Comparison of ENCODE assay signal across 25 cellular contexts in the genomic region with DNA sequence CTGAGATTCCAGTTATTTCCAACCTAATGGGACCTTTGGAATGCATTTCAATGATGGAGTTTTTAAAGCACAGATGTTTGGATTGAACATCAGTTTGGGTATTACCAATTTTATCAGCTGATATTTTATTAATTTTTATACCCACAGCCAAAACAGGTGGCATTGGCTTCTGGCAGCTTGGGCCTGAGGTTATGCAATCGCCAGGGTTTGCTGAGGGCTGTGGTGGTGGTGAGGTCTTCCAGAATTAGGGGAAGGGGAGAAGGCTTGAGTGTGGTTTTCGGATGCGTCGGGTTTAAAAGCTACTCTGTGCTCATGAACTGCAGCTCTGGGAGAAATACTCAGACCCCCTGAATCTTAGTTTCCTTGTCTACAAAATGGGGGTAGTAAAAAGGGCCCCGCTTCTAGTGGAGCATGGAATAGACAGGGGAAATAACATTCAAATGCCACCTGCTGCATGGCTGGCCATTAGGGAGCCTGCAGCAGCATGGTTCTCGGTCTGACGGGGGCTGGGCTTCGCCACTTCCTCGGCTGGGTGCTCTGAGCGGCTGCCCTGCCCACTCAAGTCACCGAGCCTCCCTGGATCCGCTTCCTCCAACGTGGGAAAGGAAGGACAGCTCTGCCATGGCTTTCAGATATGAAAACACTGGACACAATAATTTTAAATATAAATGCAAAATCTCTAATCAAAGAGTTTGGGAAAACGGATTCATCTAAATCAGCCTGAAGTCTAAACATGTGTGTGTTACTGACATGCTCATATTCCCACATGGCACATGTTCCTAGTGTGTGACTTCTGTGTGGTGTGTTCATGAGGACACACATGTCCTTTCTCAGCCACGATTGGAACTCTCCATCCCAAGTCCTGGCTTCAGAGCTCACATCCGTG. TPM values are rescaled to one million over a fixed set of nuclear protein-coding genes. Genes with fewer than 3 reads are reported as not detected.
"Had no signal": no experiment of that assay in that cellular context is flagged by ENCODE, and none has a peak within 500 bp of the region (broad histone marks: within the 10 kb centered on the region; RNA-seq: fewer than 3 reads in every experiment).

No MANE protein-coding gene starts in this region.

- H3K4me1 Mint-ChIP-seq: activated CD4-positive, alpha-beta T cell treated with anti-CD3 and anti-CD28 coated beads for 36 hours; activated CD8-positive, alpha-beta memory T cell treated with anti-CD3 and anti-CD28 coated beads, Interleukin-2, amount 10 ng/mL, durations not matched to agents 7 days and 5 days had no signal

- H2AFZ ChIP-seq: hepatocyte had no signal

- H3K4me3 Mint-ChIP-seq: activated CD4-positive, alpha-beta T cell treated with anti-CD3 and anti-CD28 coated beads for 36 hours; activated CD8-positive, alpha-beta memory T cell treated with anti-CD3 and anti-CD28 coated beads, Interleukin-2, amount 10 ng/mL, durations not matched to agents 7 days and 5 days; activated CD8-positive, alpha-beta T cell treated with anti-CD3 and anti-CD28 coated beads, Interleukin-2, amount 10 ng/mL, durations not matched to agents 7 days and 5 days; activated T-cell treated with anti-CD3 and anti-CD28 coated beads, Interleukin-2, amount 50 U/mL, for 72 hours; mesothelial cell of epicardium; naive B cell; nephron progenitor cell; stimulated activated memory B cell treated with anti-CD40 and anti-IgM and Interleukin-4, amounts not matched to agents 10 μg/mL and 1 μg/mL and 100 μg/mL, for 72 hours; T-helper 2 cell treated with Interferon-gamma antibody and Interleukin-4, amounts not matched to agents 5 μg/mL and 100 μg/mL, for 36 hours had no signal

- H3K79me2 ChIP-seq: hepatocyte had no signal

- H3K36me3 Mint-ChIP-seq: activated naive CD4-positive, alpha-beta T cell treated with anti-CD3 and anti-CD28 coated beads, Interleukin-2, amount 50 U/mL, for 72 hours had no signal

- H3K4me3 ChIP-seq: colonic mucosa, hepatocyte, right lobe of liver, stomach, thyroid gland had no signal

- H3K27me3 ChIP-seq: colonic mucosa, hepatocyte, right lobe of liver, thyroid gland had no signal

- H3K27ac ChIP-seq: colonic mucosa, epithelial cell of prostate, hepatocyte, right lobe of liver, stomach, thyroid gland had no signal

- H3K4me1 ChIP-seq: colonic mucosa, right lobe of liver, thyroid gland had no signal

- H3K27me3 Mint-ChIP-seq: activated CD8-positive, alpha-beta memory T cell treated with anti-CD3 and anti-CD28 coated beads, Interleukin-2, amount 10 ng/mL, durations not matched to agents 7 days and 5 days had no signal

- H3K27ac Mint-ChIP-seq: activated CD4-positive, alpha-beta T cell treated with anti-CD3 and anti-CD28 coated beads for 36 hours; activated CD8-positive, alpha-beta memory T cell treated with anti-CD3 and anti-CD28 coated beads, Interleukin-2, amount 10 ng/mL, durations not matched to agents 7 days and 5 days; activated CD8-positive, alpha-beta T cell treated with anti-CD3 and anti-CD28 coated beads, Interleukin-2, amount 10 ng/mL, durations not matched to agents 7 days and 5 days; activated naive CD4-positive, alpha-beta T cell treated with anti-CD3 and anti-CD28 coated beads, Interleukin-2, amount 50 U/mL, for 72 hours; activated T-cell treated with anti-CD3 and anti-CD28 coated beads, Interleukin-2, amount 50 U/mL, for 72 hours; mesothelial cell of epicardium; nephron progenitor cell; T-helper 2 cell treated with Interferon-gamma antibody and Interleukin-4, amounts not matched to agents 5 μg/mL and 100 μg/mL, for 36 hours had no signal

- ATAC-seq: activated CD4-positive, alpha-beta T cell treated with anti-CD3 and anti-CD28 coated beads for 36 hours; activated CD8-positive, alpha-beta memory T cell treated with anti-CD3 and anti-CD28 coated beads, Interleukin-2, amount 10 ng/mL, durations not matched to agents 7 days and 5 days; activated CD8-positive, alpha-beta T cell treated with anti-CD3 and anti-CD28 coated beads, Interleukin-2, amount 10 ng/mL, durations not matched to agents 7 days and 5 days; activated naive CD4-positive, alpha-beta T cell treated with anti-CD3 and anti-CD28 coated beads, Interleukin-2, amount 50 U/mL, for 72 hours; activated T-cell treated with anti-CD3 and anti-CD28 coated beads, Interleukin-2, amount 50 U/mL, for 72 hours; left cardiac atrium; stimulated activated memory B cell treated with anti-CD40 and anti-IgM and Interleukin-4, amounts not matched to agents 10 μg/mL and 1 μg/mL and 100 μg/mL, for 72 hours had no signal

- H3K4me2 ChIP-seq: hepatocyte had no signal

- H3K9me3 Mint-ChIP-seq: activated naive CD4-positive, alpha-beta T cell treated with anti-CD3 and anti-CD28 coated beads, Interleukin-2, amount 50 U/mL, for 72 hours; T-helper 2 cell treated with Interferon-gamma antibody and Interleukin-4, amounts not matched to agents 5 μg/mL and 100 μg/mL, for 36 hours had no signal

- H3K36me3 ChIP-seq: colonic mucosa, right lobe of liver, stomach, thyroid gland had no signal

- DNase-seq: activated CD4-positive, alpha-beta T cell treated with anti-CD3 and anti-CD28 coated beads for 36 hours; activated CD4-positive, CD25-positive, alpha-beta regulatory T cell; activated CD8-positive, alpha-beta memory T cell treated with anti-CD3 and anti-CD28 coated beads, Interleukin-2, amount 10 ng/mL, durations not matched to agents 7 days and 5 days; activated CD8-positive, alpha-beta T cell treated with anti-CD3 and anti-CD28 coated beads, Interleukin-2, amount 10 ng/mL, durations not matched to agents 7 days and 5 days; activated naive CD4-positive, alpha-beta T cell; activated T-cell treated with anti-CD3 and anti-CD28 coated beads, Interleukin-2, amount 50 U/mL, for 72 hours; cerebellar nuclear complex; colonic mucosa; effector CD8-positive, alpha-beta T cell; glutamatergic neuron; left cardiac atrium; naive B cell; nephron progenitor cell; occipital lobe; stimulated activated CD4-positive, alpha-beta T cell treated with anti-CD3 and anti-CD28 coated beads, Interleukin-4, amount 100 ng/mL, for 24 hours; stomach; T-helper 1 cell; thyroid gland had no signal

- H3K9me3 ChIP-seq: colonic mucosa, right lobe of liver, stomach, thyroid gland had no signal

RNA-seq across cellular contexts. Expression of a gene that starts 54.1 kb away (rescaled TPM):
- total RNA-seq: activated CD8-positive, alpha-beta memory T cell treated with anti-CD3 and anti-CD28 coated beads, Interleukin-2, amount 10 ng/mL, durations not matched to agents 7 days and 5 days; activated CD8-positive, alpha-beta T cell treated with anti-CD3 and anti-CD28 coated beads, Interleukin-2, amount 10 ng/mL, durations not matched to agents 7 days and 5 days had no signal
